ENCODE assay signal across 8 cellular contexts in genomic region chr17:42312285-42313130, GRCh38. TPM values are rescaled to one million over a fixed set of nuclear protein-coding genes. Genes with fewer than 3 reads are reported as not detected.
DNase-seq lines count a peak whose midpoint lies in the region; ATAC-seq and TF ChIP-seq lines count a peak whose summit lies in the region.

No MANE protein-coding gene starts in this region.

- no peak overlapping the region for H3K4me2 ChIP-seq in neural cell (ENCODE audit: low read length)

- no peak overlapping the region for H3K4me3 ChIP-seq in fibroblast of the aortic adventitia (ENCODE audit: low read depth, low read length)
- peak overlapping the region; percentile 54 for H3K4me3 ChIP-seq in neural cell (ENCODE audit: low read length)
- H3K4me3 ChIP-seq in stomach smooth muscle (ENCODE audit: low read length in 2 of 2): peak overlapping the region; percentile 20 to 55

- H3K4me1 ChIP-seq in stomach smooth muscle (ENCODE audit: control insufficient read depth, insufficient read depth, low read length): peaks cover 35% of the 10 kb centered on the region

- H3K9me3 ChIP-seq in neural cell (ENCODE audit: low read length) (no peaks in the 10 kb centered on the region), stomach smooth muscle (ENCODE audit: control insufficient read depth in 2 of 2, low read length in 2 of 2) (no peaks in the 10 kb centered on the region)

- H4K20me1 ChIP-seq in neural cell (ENCODE audit: insufficient read depth): no peaks in the 10 kb centered on the region

- TF ChIP-seq CTCF in fibroblast of the aortic adventitia (IDR thresholded peaks at IDR 0.05; ENCODE audit: insufficient read depth, low read length) (peak; percentile 65), neural cell (IDR thresholded peaks at IDR 0.05; ENCODE audit: poor library complexity, severe bottlenecking) (peak; percentile 73)

- H3K27ac ChIP-seq in neural cell (ENCODE audit: low read length): no peak overlapping the region
- H3K27ac ChIP-seq in stomach smooth muscle (ENCODE audit: low read length): peak overlapping the region; percentile 98

- peak; percentile 67 for TF ChIP-seq RAD21 in neural cell (conservative IDR thresholded peaks at IDR 0.05)

- peak; percentile 52 for ATAC-seq in HG03196 (IDR thresholded peaks at IDR 0.05; ENCODE audit: unreplicated experiment)

- DNase-seq in DMS53 (lab: John Stamatoyannopoulos, UW) (peak; percentile 69), fibroblast of the aortic adventitia (ENCODE audit: low read depth) (peak; percentile 73), NK-92 (lab: John Stamatoyannopoulos, UW; ENCODE audit: unreplicated experiment) (no peak)
- DNase-seq in activated effector memory CD4-positive, alpha-beta T cell treated with Interleukin-2 at 50 U/mL for 16 hours: peak; percentile 65

- H3K9ac ChIP-seq in neural cell (ENCODE audit: low read length) (peak overlapping the region; percentile 29), stomach smooth muscle (ENCODE audit: low read length in 2 of 2) (peak overlapping the region; percentile 68 to 73)

- no peaks in the 10 kb centered on the region for H3F3A ChIP-seq in neural cell (ENCODE audit: insufficient read depth, low read length, poor library complexity, severe bottlenecking)

- no peak for TF ChIP-seq EP300 in neural cell (conservative IDR thresholded peaks at IDR 0.05; ENCODE audit: poor library complexity, severe bottlenecking)

- no peaks in the 10 kb centered on the region for H3K27me3 ChIP-seq in neural cell (ENCODE audit: insufficient read depth, low read depth, low read length)
- no peaks in the 10 kb centered on the region for H3K27me3 ChIP-seq in stomach smooth muscle (ENCODE audit: control insufficient read depth in 1 of 2, insufficient read depth in 2 of 2, low read length in 2 of 2)

- no peak overlapping the region for H2AFZ ChIP-seq in neural cell (ENCODE audit: low read depth, low read length)

- H3K79me2 ChIP-seq in neural cell (replicated peaks; ENCODE audit: insufficient read depth, low read length): no peaks in the 10 kb centered on the region

- H3K36me3 ChIP-seq in neural cell (ENCODE audit: insufficient read depth, low read length) (no peaks in the 10 kb centered on the region), stomach smooth muscle (ENCODE audit: control insufficient read depth in 2 of 2, insufficient read depth in 2 of 2, low read length in 2 of 2) (peaks cover 45 to 49% of the 10 kb centered on the region in 2 donors)

- no peaks in the 10 kb centered on the region for H3K9me2 ChIP-seq in neural cell (ENCODE audit: insufficient read depth, low read length)

TF ChIP-seq in PFSK-1, 5 proteins besides CTCF, POLR2A, EP300 and RAD21:
- no peak for TF ChIP-seq SIN3A (IDR thresholded peaks at IDR 0.05; ENCODE audit: borderline replicate concordance, insufficient read depth, low read length)
- no peak for TF ChIP-seq POLR2AphosphoS5 (IDR thresholded peaks at IDR 0.05; ENCODE audit: low read depth, low read length)
- TF ChIP-seq, protein P1, sequence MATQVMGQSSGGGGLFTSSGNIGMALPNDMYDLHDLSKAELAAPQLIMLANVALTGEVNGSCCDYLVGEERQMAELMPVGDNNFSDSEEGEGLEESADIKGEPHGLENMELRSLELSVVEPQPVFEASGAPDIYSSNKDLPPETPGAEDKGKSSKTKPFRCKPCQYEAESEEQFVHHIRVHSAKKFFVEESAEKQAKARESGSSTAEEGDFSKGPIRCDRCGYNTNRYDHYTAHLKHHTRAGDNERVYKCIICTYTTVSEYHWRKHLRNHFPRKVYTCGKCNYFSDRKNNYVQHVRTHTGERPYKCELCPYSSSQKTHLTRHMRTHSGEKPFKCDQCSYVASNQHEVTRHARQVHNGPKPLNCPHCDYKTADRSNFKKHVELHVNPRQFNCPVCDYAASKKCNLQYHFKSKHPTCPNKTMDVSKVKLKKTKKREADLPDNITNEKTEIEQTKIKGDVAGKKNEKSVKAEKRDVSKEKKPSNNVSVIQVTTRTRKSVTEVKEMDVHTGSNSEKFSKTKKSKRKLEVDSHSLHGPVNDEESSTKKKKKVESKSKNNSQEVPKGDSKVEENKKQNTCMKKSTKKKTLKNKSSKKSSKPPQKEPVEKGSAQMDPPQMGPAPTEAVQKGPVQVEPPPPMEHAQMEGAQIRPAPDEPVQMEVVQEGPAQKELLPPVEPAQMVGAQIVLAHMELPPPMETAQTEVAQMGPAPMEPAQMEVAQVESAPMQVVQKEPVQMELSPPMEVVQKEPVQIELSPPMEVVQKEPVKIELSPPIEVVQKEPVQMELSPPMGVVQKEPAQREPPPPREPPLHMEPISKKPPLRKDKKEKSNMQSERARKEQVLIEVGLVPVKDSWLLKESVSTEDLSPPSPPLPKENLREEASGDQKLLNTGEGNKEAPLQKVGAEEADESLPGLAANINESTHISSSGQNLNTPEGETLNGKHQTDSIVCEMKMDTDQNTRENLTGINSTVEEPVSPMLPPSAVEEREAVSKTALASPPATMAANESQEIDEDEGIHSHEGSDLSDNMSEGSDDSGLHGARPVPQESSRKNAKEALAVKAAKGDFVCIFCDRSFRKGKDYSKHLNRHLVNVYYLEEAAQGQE (IDR thresholded peaks at IDR 0.05; ENCODE audit: insufficient read depth in 1 of 2, low read depth in 2 of 2, low read length in 2 of 2): no peak
- no peak for TF ChIP-seq TAF1 (IDR thresholded peaks at IDR 0.05; ENCODE audit: borderline replicate concordance, insufficient read depth, low read length)
- peak; percentile 93 for TF ChIP-seq FOXP2 (optimal IDR thresholded peaks at IDR 0.05; ENCODE audit: borderline replicate concordance, extremely low read depth, extremely low read length, insufficient read depth)

TF ChIP-seq in neural cell, 6 proteins besides CTCF, POLR2A, EP300 and RAD21:
- TF ChIP-seq, protein P1 (IDR thresholded peaks at IDR 0.05; ENCODE audit: borderline replicate concordance): no peak
- TF ChIP-seq POLR2AphosphoS5 (IDR thresholded peaks at IDR 0.05) (peak; percentile 35), SMC3 (conservative IDR thresholded peaks at IDR 0.05; ENCODE audit: poor library complexity) (peak; percentile 62)

RNA-seq across cellular contexts. Expression of gene STAT5A, which starts 24.2 kb away (rescaled TPM):
- polyA plus RNA-seq in PFSK-1 (2012; ENCODE audit: insufficient read length, low read depth): 23.4 TPM
- total RNA-seq in fibroblast of the aortic adventitia (ENCODE audit: low replicate concordance): 25.2 and 27.3 TPM in 2 replicates
- polyA plus RNA-seq in neural cell: 0.08 and 0.28 TPM in 2 replicates
- 0.58 and 1.5 TPM in 2 replicates for polyA minus RNA-seq in neural cell

RNA-seq across cellular contexts. Expression of gene STAT5B, which starts 36.3 kb away (rescaled TPM):
- 29.8 TPM for polyA plus RNA-seq in PFSK-1 (2012; ENCODE audit: insufficient read length, low read depth)
- total RNA-seq in fibroblast of the aortic adventitia (ENCODE audit: low replicate concordance): 14.1 and 23.0 TPM in 2 replicates
- polyA plus RNA-seq in neural cell: 47.4 and 54.9 TPM in 2 replicates
- polyA minus RNA-seq in neural cell: 56.2 and 64.2 TPM in 2 replicates
